Comparison of ENCODE assay signal across 1 cellular context in the genomic region with DNA sequence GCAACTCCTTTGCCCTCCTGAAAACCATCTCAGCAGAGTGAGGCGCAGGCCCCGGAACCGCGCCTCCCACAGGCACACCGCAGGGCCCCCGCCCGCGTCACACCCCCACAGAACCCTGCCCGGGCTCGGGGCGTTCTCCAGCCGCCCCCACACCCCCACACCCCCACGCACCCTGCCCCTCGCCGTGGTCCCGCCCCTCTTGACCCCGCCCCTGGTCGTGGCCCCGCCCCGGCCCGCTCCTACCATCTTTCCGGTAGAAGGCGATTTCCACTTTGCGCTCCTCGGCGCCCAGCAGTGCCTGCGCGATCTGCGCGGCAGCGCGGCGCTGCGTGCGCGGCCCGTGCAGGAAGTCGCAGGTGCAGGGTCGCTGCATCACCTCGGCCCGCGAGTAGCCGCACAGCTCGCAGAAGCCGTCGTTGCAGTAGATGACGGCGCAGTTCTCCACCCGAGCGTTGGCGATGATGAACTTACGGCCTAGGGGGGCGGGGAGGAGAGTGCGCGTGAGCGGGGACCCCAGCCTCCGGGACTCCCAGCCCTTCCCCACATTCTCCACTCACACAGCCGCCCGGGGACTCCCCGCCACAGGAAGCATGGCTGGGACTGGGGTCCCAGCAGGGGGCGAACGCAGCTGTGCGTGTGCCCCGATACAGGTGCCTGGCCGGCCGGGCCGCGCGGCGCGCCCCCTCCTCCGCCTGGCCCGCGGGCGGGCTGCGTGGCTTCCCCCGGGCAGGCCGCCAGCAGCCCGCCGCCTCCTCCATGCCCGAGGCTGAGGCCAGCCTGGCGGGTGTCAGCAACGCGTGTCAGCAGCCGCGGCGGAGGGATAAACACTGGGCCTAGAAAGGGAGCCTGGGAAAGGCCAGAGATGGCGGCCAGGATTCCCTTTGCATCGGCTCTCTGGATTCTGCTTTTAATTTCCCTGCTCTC.
TF ChIP-seq lines count a peak whose summit lies in the region.

No MANE protein-coding gene starts in this region.

TF ChIP-seq in K562, 482 proteins besides CTCF, POLR2A, EP300 and RAD21 (continued from another document and continues in another):
- TF ChIP-seq, protein P1, sequence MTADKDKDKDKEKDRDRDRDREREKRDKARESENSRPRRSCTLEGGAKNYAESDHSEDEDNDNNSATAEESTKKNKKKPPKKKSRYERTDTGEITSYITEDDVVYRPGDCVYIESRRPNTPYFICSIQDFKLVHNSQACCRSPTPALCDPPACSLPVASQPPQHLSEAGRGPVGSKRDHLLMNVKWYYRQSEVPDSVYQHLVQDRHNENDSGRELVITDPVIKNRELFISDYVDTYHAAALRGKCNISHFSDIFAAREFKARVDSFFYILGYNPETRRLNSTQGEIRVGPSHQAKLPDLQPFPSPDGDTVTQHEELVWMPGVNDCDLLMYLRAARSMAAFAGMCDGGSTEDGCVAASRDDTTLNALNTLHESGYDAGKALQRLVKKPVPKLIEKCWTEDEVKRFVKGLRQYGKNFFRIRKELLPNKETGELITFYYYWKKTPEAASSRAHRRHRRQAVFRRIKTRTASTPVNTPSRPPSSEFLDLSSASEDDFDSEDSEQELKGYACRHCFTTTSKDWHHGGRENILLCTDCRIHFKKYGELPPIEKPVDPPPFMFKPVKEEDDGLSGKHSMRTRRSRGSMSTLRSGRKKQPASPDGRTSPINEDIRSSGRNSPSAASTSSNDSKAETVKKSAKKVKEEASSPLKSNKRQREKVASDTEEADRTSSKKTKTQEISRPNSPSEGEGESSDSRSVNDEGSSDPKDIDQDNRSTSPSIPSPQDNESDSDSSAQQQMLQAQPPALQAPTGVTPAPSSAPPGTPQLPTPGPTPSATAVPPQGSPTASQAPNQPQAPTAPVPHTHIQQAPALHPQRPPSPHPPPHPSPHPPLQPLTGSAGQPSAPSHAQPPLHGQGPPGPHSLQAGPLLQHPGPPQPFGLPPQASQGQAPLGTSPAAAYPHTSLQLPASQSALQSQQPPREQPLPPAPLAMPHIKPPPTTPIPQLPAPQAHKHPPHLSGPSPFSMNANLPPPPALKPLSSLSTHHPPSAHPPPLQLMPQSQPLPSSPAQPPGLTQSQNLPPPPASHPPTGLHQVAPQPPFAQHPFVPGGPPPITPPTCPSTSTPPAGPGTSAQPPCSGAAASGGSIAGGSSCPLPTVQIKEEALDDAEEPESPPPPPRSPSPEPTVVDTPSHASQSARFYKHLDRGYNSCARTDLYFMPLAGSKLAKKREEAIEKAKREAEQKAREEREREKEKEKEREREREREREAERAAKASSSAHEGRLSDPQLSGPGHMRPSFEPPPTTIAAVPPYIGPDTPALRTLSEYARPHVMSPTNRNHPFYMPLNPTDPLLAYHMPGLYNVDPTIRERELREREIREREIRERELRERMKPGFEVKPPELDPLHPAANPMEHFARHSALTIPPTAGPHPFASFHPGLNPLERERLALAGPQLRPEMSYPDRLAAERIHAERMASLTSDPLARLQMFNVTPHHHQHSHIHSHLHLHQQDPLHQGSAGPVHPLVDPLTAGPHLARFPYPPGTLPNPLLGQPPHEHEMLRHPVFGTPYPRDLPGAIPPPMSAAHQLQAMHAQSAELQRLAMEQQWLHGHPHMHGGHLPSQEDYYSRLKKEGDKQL (CRISPR knock-in tag; IDR thresholded peaks at IDR 0.05; ENCODE audit: borderline replicate concordance), result no peak
- TF ChIP-seq HOXB6 (CRISPR knock-in tag; IDR thresholded peaks at IDR 0.05; ENCODE audit: borderline replicate concordance), result no peak
- peak; percentile 71 for TF ChIP-seq ZFX (CRISPR knock-in tag; IDR thresholded peaks at IDR 0.05)
- TF ChIP-seq HNRNPH1 (optimal IDR thresholded peaks at IDR 0.05; ENCODE audit: low read depth, low read length), result no peak
- TF ChIP-seq, protein P2, sequence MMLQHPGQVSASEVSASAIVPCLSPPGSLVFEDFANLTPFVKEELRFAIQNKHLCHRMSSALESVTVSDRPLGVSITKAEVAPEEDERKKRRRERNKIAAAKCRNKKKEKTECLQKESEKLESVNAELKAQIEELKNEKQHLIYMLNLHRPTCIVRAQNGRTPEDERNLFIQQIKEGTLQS (IDR thresholded peaks at IDR 0.05), result no peak
- TF ChIP-seq, protein P2 (CRISPR knock-in tag; conservative IDR thresholded peaks at IDR 0.05), result no peak
- no peak for TF ChIP-seq FOXM1 (IDR thresholded peaks at IDR 0.05; ENCODE audit: low read depth)
- no peak for TF ChIP-seq FOXM1 (CRISPR knock-in tag; IDR thresholded peaks at IDR 0.05; ENCODE audit: low read depth)
- no peak for TF ChIP-seq ZFP1 (CRISPR knock-in tag; IDR thresholded peaks at IDR 0.05)
- no peak for TF ChIP-seq SREBF1 (IDR thresholded peaks at IDR 0.05; ENCODE audit: borderline replicate concordance, low read depth, low read length)
- TF ChIP-seq PRPF4 (IDR thresholded peaks at IDR 0.05; ENCODE audit: insufficient read depth, low read depth, low read length, poor library complexity, severe bottlenecking), result no peak
- peak; percentile 80 for TF ChIP-seq POLR2B (IDR thresholded peaks at IDR 0.05; ENCODE audit: low read depth, partially characterized antibody)
- TF ChIP-seq ZNF696 (CRISPR knock-in tag; conservative IDR thresholded peaks at IDR 0.05), result no peak
- no peak for TF ChIP-seq RBM39 (optimal IDR thresholded peaks at IDR 0.05; ENCODE audit: low read depth, low read length)
- TF ChIP-seq ZNF668 (CRISPR knock-in tag; IDR thresholded peaks at IDR 0.05), result no peak
- TF ChIP-seq DDX20 (tag; IDR thresholded peaks at IDR 0.05; ENCODE audit: low read depth), result no peak
- TF ChIP-seq TEAD2 (tag; IDR thresholded peaks at IDR 0.05), result no peak
- TF ChIP-seq, protein P3, sequence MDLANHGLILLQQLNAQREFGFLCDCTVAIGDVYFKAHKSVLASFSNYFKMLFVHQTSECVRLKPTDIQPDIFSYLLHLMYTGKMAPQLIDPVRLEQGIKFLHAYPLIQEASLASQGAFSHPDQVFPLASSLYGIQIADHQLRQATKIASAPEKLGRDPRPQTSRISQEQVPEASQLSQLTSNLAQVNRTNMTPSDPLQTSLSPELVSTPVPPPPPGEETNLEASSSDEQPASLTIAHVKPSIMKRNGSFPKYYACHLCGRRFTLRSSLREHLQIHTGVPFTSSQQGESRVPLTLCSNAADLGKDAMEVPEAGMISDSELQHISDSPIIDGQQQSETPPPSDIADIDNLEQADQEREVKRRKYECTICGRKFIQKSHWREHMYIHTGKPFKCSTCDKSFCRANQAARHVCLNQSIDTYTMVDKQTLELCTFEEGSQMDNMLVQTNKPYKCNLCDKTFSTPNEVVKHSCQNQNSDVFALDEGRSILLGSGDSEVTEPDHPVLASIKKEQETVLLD (IDR thresholded peaks at IDR 0.05), result peak; percentile 78; the same call in 1 of the 2 replicates
- TF ChIP-seq SMARCA5 (IDR thresholded peaks at IDR 0.05), result no peak
- no peak for TF ChIP-seq KAT8 (IDR thresholded peaks at IDR 0.05; ENCODE audit: low read depth)
- TF ChIP-seq, protein P4, sequence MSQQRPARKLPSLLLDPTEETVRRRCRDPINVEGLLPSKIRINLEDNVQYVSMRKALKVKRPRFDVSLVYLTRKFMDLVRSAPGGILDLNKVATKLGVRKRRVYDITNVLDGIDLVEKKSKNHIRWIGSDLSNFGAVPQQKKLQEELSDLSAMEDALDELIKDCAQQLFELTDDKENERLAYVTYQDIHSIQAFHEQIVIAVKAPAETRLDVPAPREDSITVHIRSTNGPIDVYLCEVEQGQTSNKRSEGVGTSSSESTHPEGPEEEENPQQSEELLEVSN (IDR thresholded peaks at IDR 0.05; ENCODE audit: borderline replicate concordance in 1 of 2, extremely low read depth in 1 of 2, insufficient read depth in 1 of 2, insufficient read length in 1 of 2, low read depth in 1 of 2, low read length in 1 of 2, poor library complexity in 1 of 2, severe bottlenecking in 1 of 2), result peak; percentile 50 to 83
- TF ChIP-seq CHD2 (IDR thresholded peaks at IDR 0.05; ENCODE audit: low read depth, low read length), result no peak
- TF ChIP-seq ZBTB7A (IDR thresholded peaks at IDR 0.05; ENCODE audit: borderline replicate concordance, control insufficient read depth, low read depth, low read length), result peak; percentile 73; the same call in 1 of the 2 replicates
- TF ChIP-seq CCAR2 (IDR thresholded peaks at IDR 0.05; ENCODE audit: low read depth, low read length), result no peak
- TF ChIP-seq, protein P5, sequence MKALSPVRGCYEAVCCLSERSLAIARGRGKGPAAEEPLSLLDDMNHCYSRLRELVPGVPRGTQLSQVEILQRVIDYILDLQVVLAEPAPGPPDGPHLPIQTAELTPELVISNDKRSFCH (CRISPR knock-in tag; IDR thresholded peaks at IDR 0.05), result no peak
- TF ChIP-seq, protein P5 (tag; IDR thresholded peaks at IDR 0.05), result peak; percentile 69; the same call in 1 of the 2 replicates
- peak; percentile 58 for TF ChIP-seq MEIS2 (IDR thresholded peaks at IDR 0.05; ENCODE audit: partially characterized antibody)
- TF ChIP-seq CHD1 (IDR thresholded peaks at IDR 0.05; ENCODE audit: low read length), result no peak
- TF ChIP-seq, protein P6, sequence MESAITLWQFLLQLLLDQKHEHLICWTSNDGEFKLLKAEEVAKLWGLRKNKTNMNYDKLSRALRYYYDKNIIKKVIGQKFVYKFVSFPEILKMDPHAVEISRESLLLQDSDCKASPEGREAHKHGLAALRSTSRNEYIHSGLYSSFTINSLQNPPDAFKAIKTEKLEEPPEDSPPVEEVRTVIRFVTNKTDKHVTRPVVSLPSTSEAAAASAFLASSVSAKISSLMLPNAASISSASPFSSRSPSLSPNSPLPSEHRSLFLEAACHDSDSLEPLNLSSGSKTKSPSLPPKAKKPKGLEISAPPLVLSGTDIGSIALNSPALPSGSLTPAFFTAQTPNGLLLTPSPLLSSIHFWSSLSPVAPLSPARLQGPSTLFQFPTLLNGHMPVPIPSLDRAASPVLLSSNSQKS (CRISPR knock-in tag; IDR thresholded peaks at IDR 0.05), result no peak
- no peak for TF ChIP-seq ZNF583 (CRISPR knock-in tag; IDR thresholded peaks at IDR 0.05)
- TF ChIP-seq, protein P7, sequence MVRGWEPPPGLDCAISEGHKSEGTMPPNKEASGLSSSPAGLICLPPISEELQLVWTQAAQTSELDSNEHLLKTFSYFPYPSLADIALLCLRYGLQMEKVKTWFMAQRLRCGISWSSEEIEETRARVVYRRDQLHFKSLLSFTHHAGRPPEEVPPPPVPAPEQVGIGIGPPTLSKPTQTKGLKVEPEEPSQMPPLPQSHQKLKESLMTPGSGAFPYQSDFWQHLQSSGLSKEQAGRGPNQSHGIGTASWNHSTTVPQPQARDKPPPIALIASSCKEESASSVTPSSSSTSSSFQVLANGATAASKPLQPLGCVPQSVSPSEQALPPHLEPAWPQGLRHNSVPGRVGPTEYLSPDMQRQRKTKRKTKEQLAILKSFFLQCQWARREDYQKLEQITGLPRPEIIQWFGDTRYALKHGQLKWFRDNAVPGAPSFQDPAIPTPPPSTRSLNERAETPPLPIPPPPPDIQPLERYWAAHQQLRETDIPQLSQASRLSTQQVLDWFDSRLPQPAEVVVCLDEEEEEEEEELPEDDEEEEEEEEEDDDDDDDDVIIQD (CRISPR knock-in tag; IDR thresholded peaks at IDR 0.05), result no peak
- TF ChIP-seq, protein P8, sequence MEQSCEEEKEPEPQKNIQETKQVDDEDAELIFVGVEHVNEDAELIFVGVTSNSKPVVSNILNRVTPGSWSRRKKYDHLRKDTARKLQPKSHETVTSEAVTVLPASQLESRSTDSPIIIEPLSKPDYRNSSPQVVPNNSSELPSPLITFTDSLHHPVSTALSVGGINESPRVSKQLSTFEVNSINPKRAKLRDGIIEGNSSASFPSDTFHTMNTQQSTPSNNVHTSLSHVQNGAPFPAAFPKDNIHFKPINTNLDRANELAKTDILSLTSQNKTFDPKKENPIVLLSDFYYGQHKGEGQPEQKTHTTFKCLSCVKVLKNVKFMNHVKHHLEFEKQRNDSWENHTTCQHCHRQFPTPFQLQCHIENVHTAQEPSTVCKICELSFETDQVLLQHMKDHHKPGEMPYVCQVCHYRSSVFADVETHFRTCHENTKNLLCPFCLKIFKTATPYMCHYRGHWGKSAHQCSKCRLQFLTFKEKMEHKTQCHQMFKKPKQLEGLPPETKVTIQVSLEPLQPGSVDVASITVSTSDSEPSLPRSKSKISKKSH (CRISPR knock-in tag; IDR thresholded peaks at IDR 0.05), result no peak
- TF ChIP-seq, protein P9, sequence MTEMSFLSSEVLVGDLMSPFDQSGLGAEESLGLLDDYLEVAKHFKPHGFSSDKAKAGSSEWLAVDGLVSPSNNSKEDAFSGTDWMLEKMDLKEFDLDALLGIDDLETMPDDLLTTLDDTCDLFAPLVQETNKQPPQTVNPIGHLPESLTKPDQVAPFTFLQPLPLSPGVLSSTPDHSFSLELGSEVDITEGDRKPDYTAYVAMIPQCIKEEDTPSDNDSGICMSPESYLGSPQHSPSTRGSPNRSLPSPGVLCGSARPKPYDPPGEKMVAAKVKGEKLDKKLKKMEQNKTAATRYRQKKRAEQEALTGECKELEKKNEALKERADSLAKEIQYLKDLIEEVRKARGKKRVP (CRISPR knock-in tag; IDR thresholded peaks at IDR 0.05), result no peak
- TF ChIP-seq ESRRB (CRISPR knock-in tag; IDR thresholded peaks at IDR 0.05; ENCODE audit: borderline replicate concordance), result no peak
- TF ChIP-seq, protein P10, sequence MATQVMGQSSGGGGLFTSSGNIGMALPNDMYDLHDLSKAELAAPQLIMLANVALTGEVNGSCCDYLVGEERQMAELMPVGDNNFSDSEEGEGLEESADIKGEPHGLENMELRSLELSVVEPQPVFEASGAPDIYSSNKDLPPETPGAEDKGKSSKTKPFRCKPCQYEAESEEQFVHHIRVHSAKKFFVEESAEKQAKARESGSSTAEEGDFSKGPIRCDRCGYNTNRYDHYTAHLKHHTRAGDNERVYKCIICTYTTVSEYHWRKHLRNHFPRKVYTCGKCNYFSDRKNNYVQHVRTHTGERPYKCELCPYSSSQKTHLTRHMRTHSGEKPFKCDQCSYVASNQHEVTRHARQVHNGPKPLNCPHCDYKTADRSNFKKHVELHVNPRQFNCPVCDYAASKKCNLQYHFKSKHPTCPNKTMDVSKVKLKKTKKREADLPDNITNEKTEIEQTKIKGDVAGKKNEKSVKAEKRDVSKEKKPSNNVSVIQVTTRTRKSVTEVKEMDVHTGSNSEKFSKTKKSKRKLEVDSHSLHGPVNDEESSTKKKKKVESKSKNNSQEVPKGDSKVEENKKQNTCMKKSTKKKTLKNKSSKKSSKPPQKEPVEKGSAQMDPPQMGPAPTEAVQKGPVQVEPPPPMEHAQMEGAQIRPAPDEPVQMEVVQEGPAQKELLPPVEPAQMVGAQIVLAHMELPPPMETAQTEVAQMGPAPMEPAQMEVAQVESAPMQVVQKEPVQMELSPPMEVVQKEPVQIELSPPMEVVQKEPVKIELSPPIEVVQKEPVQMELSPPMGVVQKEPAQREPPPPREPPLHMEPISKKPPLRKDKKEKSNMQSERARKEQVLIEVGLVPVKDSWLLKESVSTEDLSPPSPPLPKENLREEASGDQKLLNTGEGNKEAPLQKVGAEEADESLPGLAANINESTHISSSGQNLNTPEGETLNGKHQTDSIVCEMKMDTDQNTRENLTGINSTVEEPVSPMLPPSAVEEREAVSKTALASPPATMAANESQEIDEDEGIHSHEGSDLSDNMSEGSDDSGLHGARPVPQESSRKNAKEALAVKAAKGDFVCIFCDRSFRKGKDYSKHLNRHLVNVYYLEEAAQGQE (CRISPR knock-in tag; IDR thresholded peaks at IDR 0.05; ENCODE audit: low read depth), result peak; percentile 80
- peak; percentile 86 for TF ChIP-seq NFE2 (IDR thresholded peaks at IDR 0.05; ENCODE audit: low read depth)
